Comparison of ENCODE assay signal across 1 cellular context in genomic region chr10:97673736-97674525, GRCh38.
A peak's percentile ranks its signal among the peaks of the same experiment; 100 is the strongest.
TF ChIP-seq lines count a peak whose summit lies in the region.

No MANE protein-coding gene starts in this region.

TF ChIP-seq in K562, 482 proteins besides CTCF, POLR2A, EP300 and RAD21:
- TF ChIP-seq ZNF830 (CRISPR knock-in tag; IDR thresholded peaks at IDR 0.05), result no peak
- no peak for TF ChIP-seq NR2C2 (CRISPR knock-in tag; IDR thresholded peaks at IDR 0.05)
- peak; percentile 65 for TF ChIP-seq NR2C2 (tag; IDR thresholded peaks at IDR 0.05)
- TF ChIP-seq NR2C1 (IDR thresholded peaks at IDR 0.05), result peak; percentile 29; the same call in 1 of the 2 replicates
- peak; percentile 45; the same call in 1 of the 2 replicates for TF ChIP-seq NR2C1 (tag; IDR thresholded peaks at IDR 0.05)
- TF ChIP-seq ZFX (CRISPR knock-in tag; IDR thresholded peaks at IDR 0.05), result 0 out of 2 replicates have a peak, but pooled peaks have one; percentile 12
- TF ChIP-seq NFIC (IDR thresholded peaks at IDR 0.05), result peak; percentile 80
- 0 out of 2 replicates have a peak, but pooled peaks have one; percentile 3 for TF ChIP-seq JUND (IDR thresholded peaks at IDR 0.05; ENCODE audit: borderline replicate concordance, low read depth, low read length)
- no peak for TF ChIP-seq JUND (tag; IDR thresholded peaks at IDR 0.05; ENCODE audit: borderline replicate concordance, low read depth, low read length)
- no peak for TF ChIP-seq DDX20 (tag; IDR thresholded peaks at IDR 0.05; ENCODE audit: low read depth)
- TF ChIP-seq RCOR1 (IDR thresholded peaks at IDR 0.05; ENCODE audit: borderline replicate concordance in 1 of 2, low read depth in 2 of 2, low read length in 2 of 2), result 0 out of 4 replicates have a peak, but pooled peaks of 1 of the 2 experiments have one; percentile 20
- no peak for TF ChIP-seq SMC3 (conservative IDR thresholded peaks at IDR 0.05; ENCODE audit: insufficient read depth, low read depth, low read length)
- peak; percentile 43; the same call in 1 of the 2 replicates for TF ChIP-seq CTBP1 (IDR thresholded peaks at IDR 0.05; ENCODE audit: borderline replicate concordance)
